8 cellular contexts compared by ENCODE assay signal in the genomic region with DNA sequence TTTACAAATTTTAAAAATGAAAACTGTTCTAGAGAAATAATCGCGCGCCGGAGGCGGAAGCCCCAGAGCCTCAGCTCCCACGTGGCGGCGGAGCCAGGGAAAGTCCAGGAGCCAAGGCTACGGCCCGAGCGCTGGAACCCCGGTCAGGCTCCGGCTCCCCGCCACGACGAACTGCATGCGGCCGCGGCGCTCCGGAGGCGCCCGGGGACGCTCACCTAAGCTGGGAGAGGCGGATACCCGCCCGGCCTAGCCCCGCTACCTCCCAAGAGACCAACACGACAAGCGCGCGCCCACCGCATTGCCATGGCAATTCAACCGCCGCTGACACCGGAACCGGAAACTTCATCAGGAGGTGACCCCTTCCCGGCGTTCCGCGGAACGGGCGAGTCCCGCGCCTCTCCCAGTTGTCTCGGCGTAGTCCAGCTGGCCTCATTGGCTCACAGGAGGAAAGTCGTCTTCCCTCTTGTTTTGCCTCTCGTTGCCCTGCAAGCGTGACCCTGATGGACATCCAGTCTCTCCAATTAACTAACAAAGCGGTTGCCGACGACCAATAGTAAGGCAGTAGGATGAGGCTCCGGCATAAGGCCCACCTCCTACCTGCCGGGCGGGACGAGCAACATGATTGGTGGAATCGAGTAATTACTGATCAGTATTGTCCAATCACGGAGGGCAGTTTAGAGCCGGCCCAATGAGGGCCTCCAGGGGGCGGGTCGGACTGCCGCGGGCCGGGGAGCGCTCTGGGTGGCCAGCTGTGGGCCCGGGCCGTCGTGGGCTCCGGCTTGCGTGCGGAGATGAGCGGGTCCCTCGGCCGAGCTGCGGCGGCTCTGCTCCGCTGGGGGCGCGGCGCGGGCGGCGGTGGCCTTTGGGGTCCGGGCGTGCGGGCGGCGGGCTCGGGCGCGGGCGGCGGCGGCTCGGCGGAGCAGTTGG. TPM values are rescaled to one million over a fixed set of nuclear protein-coding genes. Genes with fewer than 3 reads are reported as not detected.
A peak's percentile ranks its signal among the peaks of the same experiment; 100 is the strongest.
DNase-seq lines count a peak whose midpoint lies in the region; ATAC-seq, FAIRE-seq and TF ChIP-seq lines count a peak whose summit lies in the region.

A gene (plus strand): TSS at position 752 of the 927 bp plus-strand sequence. CDS start 40 bp downstream, at position 792.

- DNase-seq in AG04449 (ENCODE audit: low read depth, low spot score): peak; percentile 100
- peak; percentile 99 for DNase-seq in NCI-H2227 treated with DMSO at 0.1 percent for 48 hours (lab: John Stamatoyannopoulos, UW)
- DNase-seq in bronchial epithelial cell (ENCODE audit: low read depth): peak; percentile 100

- H3K9me3 ChIP-seq in iPS-20b (ENCODE audit: insufficient read depth, low read depth, low read length): no peaks in the 10 kb centered on the region

- H3K27me3 ChIP-seq in bronchial epithelial cell (ENCODE audit: control insufficient read depth, insufficient read depth, low read length) (no peaks in the 10 kb centered on the region), iPS-20b (ENCODE audit: insufficient read depth, low read length) (no peaks in the 10 kb centered on the region)

- no peaks in the 10 kb centered on the region for H3K36me3 ChIP-seq in bronchial epithelial cell (ENCODE audit: control insufficient read depth, insufficient read depth, low read length)
- peaks cover 27% of the 10 kb centered on the region; the same call in 1 of the 2 replicates for H3K36me3 ChIP-seq in iPS-20b (ENCODE audit: insufficient read depth, low read depth, low read length)

- TF ChIP-seq CTCF in AG04449 (IDR thresholded peaks at IDR 0.05; ENCODE audit: insufficient read depth, low read length, missing control alignments) (no peak), WI38 (IDR thresholded peaks at IDR 0.05; ENCODE audit: low read depth, low read length) (no peak), bronchial epithelial cell (IDR thresholded peaks at IDR 0.05; ENCODE audit: insufficient read depth, low read length, severe bottlenecking) (no peak)

- ATAC-seq in GM18907 (IDR thresholded peaks at IDR 0.05; ENCODE audit: unreplicated experiment) (peak; percentile 92), HG03159 (IDR thresholded peaks at IDR 0.05; ENCODE audit: unreplicated experiment) (peak; percentile 91)

- H3K4me3 ChIP-seq in AG04449 (ENCODE audit: low read depth, low read length) (peak within 1 kb of the TSS; percentile 85), WI38 (ENCODE audit: low read depth, low read length) (peak within 1 kb of the TSS; percentile 88), bronchial epithelial cell (ENCODE audit: low read depth, low read length) (peak within 1 kb of the TSS; percentile 79), iPS-20b (ENCODE audit: low read length) (peak within 1 kb of the TSS; percentile 93), skin epidermis (peak within 1 kb of the TSS; percentile 59 to 96 (median 87))

- CTCF ChIA-PET in AG04449 (lab: Yijun Ruan, JAX): interaction anchor here (1.0 to 2.9 kb wide), 7 partner anchors 10 to 96 kb away, joined by 3 to 23 read pairs (median 7); no protein-coding TSS in a partner anchor

- H3K9ac ChIP-seq in iPS-20b (ENCODE audit: low read depth, low read length): peak within 1 kb of the TSS; percentile 93

- peaks cover 13% of the 10 kb centered on the region for H3K4me1 ChIP-seq in iPS-20b (ENCODE audit: insufficient read depth, low read length)

- H3K27ac ChIP-seq in iPS-20b (ENCODE audit: low read length): peak within 1 kb of the TSS; percentile 29
- H3K27ac ChIP-seq in skin epidermis: peak within 1 kb of the TSS; percentile 66 to 95 (median 89)

- FAIRE-seq in bronchial epithelial cell (lab: Jason Lieb, UNC): peak; percentile 95

- POLR2A ChIA-PET in AG04449 (lab: Yijun Ruan, JAX): interaction anchor here (0.9 to 1.5 kb wide), 3 partner anchors 11 to 377 kb away, joined by 3 to 5 read pairs (median 4); no protein-coding TSS in a partner anchor

RNA-seq across cellular contexts. Expression of the gene that starts here (rescaled TPM):
- 41.6 and 74.8 TPM in 2 replicates for total RNA-seq in bronchial epithelial cell

Comparison
In these comparisons a context has a peak if more than half of its experiments do, and no peak if none do; other contexts are left out.
1. Peak in every context shown above with its lines: DNase-seq, ATAC-seq, H3K4me3 ChIP-seq and H3K27ac ChIP-seq.